ENCODE assay signal across 8 cellular contexts in the genomic region with DNA sequence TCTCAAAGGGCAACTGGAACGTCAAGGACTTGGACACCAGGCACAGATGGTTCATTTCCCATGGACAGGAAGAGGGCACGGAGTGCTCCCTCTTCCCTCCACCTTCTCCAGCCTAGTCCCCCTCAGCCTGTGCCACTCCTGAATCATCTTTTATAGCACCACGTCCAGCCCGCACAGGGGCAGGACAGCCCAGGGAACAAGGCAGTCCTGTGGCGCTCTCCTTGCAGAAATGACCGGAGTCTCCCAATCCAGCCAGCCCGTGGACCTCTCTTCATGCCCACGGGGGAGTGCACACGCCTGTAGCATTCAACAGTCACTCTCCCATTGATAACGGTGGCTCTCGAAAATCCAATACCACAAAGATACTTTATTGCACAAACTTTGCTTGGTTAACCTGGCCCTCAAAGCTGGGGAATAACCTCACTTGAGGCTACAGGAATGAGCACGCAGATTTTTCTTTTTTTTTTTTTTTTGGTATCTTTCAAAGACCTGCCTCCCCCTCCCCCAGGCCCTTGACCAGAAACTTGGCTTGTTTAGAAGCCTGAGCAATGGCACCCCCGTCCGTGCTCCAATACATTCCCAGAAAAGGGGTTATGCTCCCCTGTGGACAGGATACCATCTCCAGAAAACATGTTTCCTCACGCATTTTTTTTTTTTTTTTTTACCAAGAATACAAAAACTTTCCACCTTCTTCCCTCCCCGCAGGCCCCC. TPM values are rescaled to one million over a fixed set of nuclear protein-coding genes. Genes with fewer than 3 reads are reported as not detected.
DNase-seq lines count a peak whose midpoint lies in the region; ATAC-seq and TF ChIP-seq lines count a peak whose summit lies in the region.

No MANE protein-coding gene starts in this region.

- 38% methylated on average over 14 of the region's 16 CpGs for WGBS in SK-N-SH (ENCODE audit: low lambda C conversion rate)
- WGBS in liver = 18% methylated on average over 16 of the region's 16 CpGs

- peaks cover 40% of the 10 kb centered on the region for H3K36me3 Mint-ChIP-seq in activated naive CD8-positive, alpha-beta T cell treated with anti-CD3 and anti-CD28 coated beads, Interleukin-2, amount 50 U/mL, for 24 hours (ENCODE audit: low read depth)

- H3K27ac ChIP-seq in SK-N-SH (ENCODE audit: low read depth in 2 of 2, low read length in 1 of 2) (no peak overlapping the region), liver (ENCODE audit: low read depth in 1 of 2, low read length in 2 of 2) (no peak overlapping the region), stomach smooth muscle (ENCODE audit: low read length) (no peak overlapping the region)

- H4K20me1 ChIP-seq in SK-N-SH (ENCODE audit: insufficient read depth) = no peaks in the 10 kb centered on the region

- H3K4me3 Mint-ChIP-seq in activated naive CD8-positive, alpha-beta T cell treated with anti-CD3 and anti-CD28 coated beads, Interleukin-2, amount 50 U/mL, for 24 hours = peak overlapping the region; percentile 84

- H3K4me3 ChIP-seq in SK-N-SH (ENCODE audit: low read depth in 2 of 2, low read length in 1 of 2) (peak overlapping the region; percentile 65 to 68), liver (ENCODE audit: low read depth in 1 of 3, low read length in 3 of 3) (peak overlapping the region; percentile 54 to 87 (median 66)), stomach smooth muscle (ENCODE audit: low read length in 2 of 2) (peak overlapping the region; percentile 43 to 69)

- H3K27me3 ChIP-seq in SK-N-SH (ENCODE audit: insufficient read depth) (peaks cover 20% of the 10 kb centered on the region), liver (ENCODE audit: control insufficient read depth in 4 of 4, insufficient read depth in 4 of 4, low read length in 3 of 4) (peaks cover 0 to 3% (median 1%) of the 10 kb centered on the region in 4 donors), stomach smooth muscle (ENCODE audit: control insufficient read depth in 1 of 2, insufficient read depth in 2 of 2, low read length in 2 of 2) (peaks cover 10 to 16% of the 10 kb centered on the region in 2 donors)

- H3K27ac Mint-ChIP-seq in activated naive CD8-positive, alpha-beta T cell treated with anti-CD3 and anti-CD28 coated beads, Interleukin-2, amount 50 U/mL, for 24 hours = peak overlapping the region; percentile 96

- TF ChIP-seq EP300 in SK-N-SH (IDR thresholded peaks at IDR 0.05; ENCODE audit: borderline replicate concordance in 1 of 2, low read depth in 1 of 2, low read length in 1 of 2) = no peak

- peaks cover 0 to 7% of the 10 kb centered on the region in 2 experiments; a peak in 1 of 4 replicates for H3K4me1 ChIP-seq in SK-N-SH (ENCODE audit: control insufficient read depth in 1 of 2, insufficient read depth in 2 of 2, low read depth in 1 of 2, low read length in 1 of 2)
- peaks cover 0 to 11% (median 6%) of the 10 kb centered on the region in 4 donors for H3K4me1 ChIP-seq in liver (ENCODE audit: control insufficient read depth in 4 of 4, insufficient read depth in 4 of 4, low read length in 3 of 4)
- peaks cover 6% of the 10 kb centered on the region for H3K4me1 ChIP-seq in stomach smooth muscle (ENCODE audit: control insufficient read depth, insufficient read depth, low read length)

- H3K9me3 ChIP-seq in SK-N-SH (no peaks in the 10 kb centered on the region), liver (ENCODE audit: control insufficient read depth in 4 of 4, low read length in 3 of 4) (no peaks in the 10 kb centered on the region), stomach smooth muscle (ENCODE audit: control insufficient read depth in 2 of 2, low read length in 2 of 2) (no peaks in the 10 kb centered on the region)

- no peak for DNase-seq in SK-N-SH
- DNase-seq in activated naive CD8-positive, alpha-beta T cell treated with anti-CD3 and anti-CD28 coated beads, Interleukin-2, amount 50 U/mL, for 24 hours = peak; percentile 55
- DNase-seq in DMS114 treated with DMSO at 0.1 percent for 48 hours (lab: John Stamatoyannopoulos, UW; ENCODE audit: unreplicated experiment) = no peak

- TF ChIP-seq RAD21 in SK-N-SH (IDR thresholded peaks at IDR 0.05; ENCODE audit: low read length) (no peak), liver (IDR thresholded peaks at IDR 0.05) (no peak)

- no peaks in the 10 kb centered on the region for H3K9me2 ChIP-seq in SK-N-SH

- POLR2A ChIA-PET in SK-N-SH (lab: Yijun Ruan, JAX) = no interaction called here

- H3K9ac ChIP-seq in SK-N-SH = no peak overlapping the region
- no peak overlapping the region for H3K9ac ChIP-seq in liver (ENCODE audit: low read depth in 1 of 2, low read length in 2 of 2)
- peak overlapping the region in 1 of 2 donors; percentile 33 for H3K9ac ChIP-seq in stomach smooth muscle (ENCODE audit: low read length in 2 of 2)

- no peaks in the 10 kb centered on the region for H3K79me2 ChIP-seq in SK-N-SH (ENCODE audit: insufficient read depth)

- H3K4me1 Mint-ChIP-seq in activated naive CD8-positive, alpha-beta T cell treated with anti-CD3 and anti-CD28 coated beads, Interleukin-2, amount 50 U/mL, for 24 hours = peaks cover 73% of the 10 kb centered on the region

- ATAC-seq in SK-N-SH treated with all-trans-retinoic acid at 6 μM for 48 hours = no peak
- peak; percentile 4 for ATAC-seq in activated naive CD8-positive, alpha-beta T cell treated with anti-CD3 and anti-CD28 coated beads, Interleukin-2, amount 50 U/mL, for 24 hours
- no peak for ATAC-seq in HG03135 (IDR thresholded peaks at IDR 0.05; ENCODE audit: unreplicated experiment)
- no peak for ATAC-seq in GM19463 (IDR thresholded peaks at IDR 0.05; ENCODE audit: unreplicated experiment)

- peaks cover 2% of the 10 kb centered on the region for H3K27me3 Mint-ChIP-seq in activated naive CD8-positive, alpha-beta T cell treated with anti-CD3 and anti-CD28 coated beads, Interleukin-2, amount 50 U/mL, for 24 hours

- H2AFZ ChIP-seq in SK-N-SH (ENCODE audit: low read depth) = no peak overlapping the region

- CTCF ChIA-PET in SK-N-SH (lab: Yijun Ruan, JAX) = interaction anchor here (1.0 kb wide), 2 partner anchors 26 to 92 kb away, joined by 3 read pairs; no protein-coding TSS in a partner anchor

- peak overlapping the region; percentile 85 for H3K4me2 ChIP-seq in SK-N-SH

- no peaks in the 10 kb centered on the region for H3F3A ChIP-seq in SK-N-SH (replicated peaks; ENCODE audit: insufficient read depth)

- no peaks in the 10 kb centered on the region for H3K36me3 ChIP-seq in SK-N-SH (replicated peaks in 1 of 2; ENCODE audit: control insufficient read depth in 1 of 2, insufficient read depth in 2 of 2, low read length in 1 of 2)
- no peaks in the 10 kb centered on the region for H3K36me3 ChIP-seq in liver (ENCODE audit: control insufficient read depth in 4 of 4, insufficient read depth in 3 of 4, low read depth in 1 of 4, low read length in 3 of 4)
- H3K36me3 ChIP-seq in stomach smooth muscle (ENCODE audit: control insufficient read depth in 2 of 2, insufficient read depth in 2 of 2, low read length in 2 of 2) = no peaks in the 10 kb centered on the region

- TF ChIP-seq CTCF in SK-N-SH (IDR thresholded peaks at IDR 0.05) (no peak), liver (IDR thresholded peaks at IDR 0.05; ENCODE audit: low read depth, low read length, missing input control) (no peak)

- no peaks in the 10 kb centered on the region for H3K9me3 Mint-ChIP-seq in activated naive CD8-positive, alpha-beta T cell treated with anti-CD3 and anti-CD28 coated beads, Interleukin-2, amount 50 U/mL, for 24 hours

TF ChIP-seq in SK-N-SH, 30 proteins besides CTCF, POLR2A, EP300 and RAD21 (continues in another document):
- TF ChIP-seq MEF2A (IDR thresholded peaks at IDR 0.05; ENCODE audit: borderline replicate concordance, low read depth) = no peak
- TF ChIP-seq RXRA (IDR thresholded peaks at IDR 0.05; ENCODE audit: borderline replicate concordance, low read depth) = no peak
- TF ChIP-seq FOXM1 (IDR thresholded peaks at IDR 0.05; ENCODE audit: low read depth) = no peak
- no peak for TF ChIP-seq JUND (IDR thresholded peaks at IDR 0.05)

TF ChIP-seq in SK-N-SH treated with all-trans-retinoic acid at 6 μM for 48 hours, 23 proteins besides CTCF, POLR2A, EP300 and RAD21 (continues in another document):
- no peak for TF ChIP-seq RARB (CRISPR knock-in tag; IDR thresholded peaks at IDR 0.05)
- TF ChIP-seq TOX (CRISPR knock-in tag; IDR thresholded peaks at IDR 0.05; ENCODE audit: borderline replicate concordance) = no peak
- TF ChIP-seq, protein P1, sequence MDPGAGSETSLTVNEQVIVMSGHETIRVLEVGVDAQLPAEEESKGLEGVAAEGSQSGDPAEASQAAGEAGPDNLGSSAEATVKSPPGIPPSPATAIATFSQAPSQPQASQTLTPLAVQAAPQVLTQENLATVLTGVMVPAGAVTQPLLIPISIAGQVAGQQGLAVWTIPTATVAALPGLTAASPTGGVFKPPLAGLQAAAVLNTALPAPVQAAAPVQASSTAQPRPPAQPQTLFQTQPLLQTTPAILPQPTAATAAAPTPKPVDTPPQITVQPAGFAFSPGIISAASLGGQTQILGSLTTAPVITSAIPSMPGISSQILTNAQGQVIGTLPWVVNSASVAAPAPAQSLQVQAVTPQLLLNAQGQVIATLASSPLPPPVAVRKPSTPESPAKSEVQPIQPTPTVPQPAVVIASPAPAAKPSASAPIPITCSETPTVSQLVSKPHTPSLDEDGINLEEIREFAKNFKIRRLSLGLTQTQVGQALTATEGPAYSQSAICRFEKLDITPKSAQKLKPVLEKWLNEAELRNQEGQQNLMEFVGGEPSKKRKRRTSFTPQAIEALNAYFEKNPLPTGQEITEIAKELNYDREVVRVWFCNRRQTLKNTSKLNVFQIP (CRISPR knock-in tag; IDR thresholded peaks at IDR 0.05; ENCODE audit: borderline replicate concordance, low read depth) = no peak

TF ChIP-seq in liver, 16 proteins besides CTCF, POLR2A, EP300 and RAD21:
- TF ChIP-seq HNF4G (IDR thresholded peaks at IDR 0.05) (no peak), RXRA (IDR thresholded peaks at IDR 0.05) (no peak)
- TF ChIP-seq, protein P2, sequence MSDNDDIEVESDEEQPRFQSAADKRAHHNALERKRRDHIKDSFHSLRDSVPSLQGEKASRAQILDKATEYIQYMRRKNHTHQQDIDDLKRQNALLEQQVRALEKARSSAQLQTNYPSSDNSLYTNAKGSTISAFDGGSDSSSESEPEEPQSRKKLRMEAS (IDR thresholded peaks at IDR 0.05) = no peak

RNA-seq across cellular contexts. Expression of a gene that starts 0.7 kb away (rescaled TPM):
- 0.18 and 0.23 TPM in 2 replicates for polyA plus RNA-seq in SK-N-SH (2012; rRNA removed)
- 0.15 and 0.25 TPM in 2 replicates for polyA plus RNA-seq in SK-N-SH (2012; cell fraction: cytosol; rRNA removed)
- polyA plus RNA-seq in SK-N-SH (2012; cell fraction: nucleus; rRNA removed) = 0.09 and 0.20 TPM in 2 replicates
- total RNA-seq in liver = 1 to 10 TPM in 1 of 2 donors, under 1 TPM in 1; 0.75 to 3.3 TPM
- under 1 TPM; 0.13 to 0.15 TPM for polyA plus RNA-seq in liver
